In genomic region chr2:39476524-39476923, GRCh38 we compare ENCODE assay signal across 12 cellular contexts. TPM values are rescaled to one million over a fixed set of nuclear protein-coding genes. Genes with fewer than 3 reads are reported as not detected.
DNase-seq lines count a peak whose midpoint lies in the region; ATAC-seq and TF ChIP-seq lines count a peak whose summit lies in the region.
"Had no signal": no experiment of that assay in that cellular context is flagged by ENCODE, and none has a peak within 500 bp of the region (broad histone marks: within the 10 kb centered on the region; RNA-seq: fewer than 3 reads in every experiment).

No MANE protein-coding gene starts in this region.

- peak overlapping the region; percentile 33 for H3K27ac Mint-ChIP-seq in nephron progenitor cell
- no peak overlapping the region for H3K27ac Mint-ChIP-seq in activated CD8-positive, alpha-beta T cell treated with anti-CD3 and anti-CD28 coated beads for 36 hours

- H3K36me3 Mint-ChIP-seq in nephron progenitor cell (ENCODE audit: low read depth) = peaks cover 23% of the 10 kb centered on the region
- peaks cover 23% of the 10 kb centered on the region for H3K36me3 Mint-ChIP-seq in activated CD8-positive, alpha-beta T cell treated with anti-CD3 and anti-CD28 coated beads for 36 hours (ENCODE audit: low read depth)

- H3K27ac ChIP-seq in hepatocyte (no peak overlapping the region), right cardiac atrium (ENCODE audit: low read length) (no peak overlapping the region)
- H3K27ac ChIP-seq: foreskin keratinocyte, tibial nerve had no signal

- ATAC-seq in GM18873 (IDR thresholded peaks at IDR 0.05; ENCODE audit: low FRiP score, unreplicated experiment) = peak; percentile 63
- ATAC-seq in HG02571 (IDR thresholded peaks at IDR 0.05; ENCODE audit: unreplicated experiment) = peak; percentile 74
- ATAC-seq in HG03460 (IDR thresholded peaks at IDR 0.05; ENCODE audit: unreplicated experiment) = peak; percentile 85
- no peak for ATAC-seq in right cardiac atrium
- no peak for ATAC-seq in activated CD8-positive, alpha-beta T cell treated with anti-CD3 and anti-CD28 coated beads for 36 hours
- ATAC-seq: foreskin keratinocyte, Panc1 had no signal

- H3K79me2 ChIP-seq in hepatocyte = no peaks in the 10 kb centered on the region

- intact Hi-C loops in right cardiac atrium (cut with DNase I) = no loop called here
- intact Hi-C loops in activated CD8-positive, alpha-beta T cell treated with anti-CD3 and anti-CD28 coated beads for 36 hours (cut with micrococcal nuclease) = no loop called here

- DNase-seq in nephron progenitor cell (no peak), hepatocyte (ENCODE audit: low spot score) (no peak), right cardiac atrium (no peak)
- no peak for DNase-seq in activated CD8-positive, alpha-beta T cell treated with anti-CD3 and anti-CD28 coated beads for 36 hours
- DNase-seq in activated effector memory CD4-positive, alpha-beta T cell treated with anti-CD3 and anti-CD28 coated beads, Interleukin-2, amount 50 U/mL, for 16 hours = no peak
- DNase-seq: foreskin keratinocyte; stimulated activated CD4-positive, alpha-beta T cell treated with anti-CD3 and anti-CD28 coated beads, Interleukin-15, amount 100 ng/mL, for 24 hours had no signal

- H3K9me3 ChIP-seq in hepatocyte (ENCODE audit: low read depth) (no peaks in the 10 kb centered on the region), right cardiac atrium (ENCODE audit: control insufficient read depth, low read length) (no peaks in the 10 kb centered on the region)
- H3K9me3 ChIP-seq: tibial nerve had no signal

- WGBS in hepatocyte (ENCODE audit: low lambda C conversion rate, missing lambda C conversion rate) = 85% methylated on average over 4 of the region's 4 CpGs
- 83% methylated on average over 4 of the region's 4 CpGs for WGBS in right cardiac atrium

- H3K4me3 Mint-ChIP-seq in nephron progenitor cell = no peak overlapping the region
- H3K4me3 Mint-ChIP-seq in activated CD8-positive, alpha-beta T cell treated with anti-CD3 and anti-CD28 coated beads for 36 hours = no peak overlapping the region

- POLR2A ChIA-PET in activated CD8-positive, alpha-beta T cell treated with anti-CD3 and anti-CD28 coated beads for 36 hours (lab: Charles Lee) = no interaction called here

- H3K36me3 ChIP-seq in hepatocyte (replicated peaks; ENCODE audit: insufficient read depth, low read depth) = no peaks in the 10 kb centered on the region

- H3K27me3 ChIP-seq in hepatocyte (no peaks in the 10 kb centered on the region), right cardiac atrium (ENCODE audit: control insufficient read depth, insufficient read depth) (no peaks in the 10 kb centered on the region)
- H3K27me3 ChIP-seq: foreskin keratinocyte, tibial nerve had no signal

- TF ChIP-seq CTCF in nephron progenitor cell (IDR thresholded peaks at IDR 0.05) (no peak), hepatocyte (IDR thresholded peaks at IDR 0.05; ENCODE audit: poor library complexity) (no peak)
- TF ChIP-seq CTCF in activated CD8-positive, alpha-beta T cell treated with anti-CD3 and anti-CD28 coated beads for 36 hours (IDR thresholded peaks at IDR 0.05) = no peak

- H3K9me3 Mint-ChIP-seq in nephron progenitor cell = no peaks in the 10 kb centered on the region
- peaks cover 14% of the 10 kb centered on the region for H3K9me3 Mint-ChIP-seq in activated CD8-positive, alpha-beta T cell treated with anti-CD3 and anti-CD28 coated beads for 36 hours

- H2AFZ ChIP-seq in hepatocyte = no peak overlapping the region

- CTCF ChIA-PET in activated CD8-positive, alpha-beta T cell treated with anti-CD3 and anti-CD28 coated beads for 36 hours (lab: Charles Lee) = no interaction called here

- no peaks in the 10 kb centered on the region for H3K4me1 Mint-ChIP-seq in nephron progenitor cell
- H3K4me1 Mint-ChIP-seq in activated CD8-positive, alpha-beta T cell treated with anti-CD3 and anti-CD28 coated beads for 36 hours (ENCODE audit: low read depth) = peaks cover 10% of the 10 kb centered on the region

- no peak overlapping the region for H3K4me2 ChIP-seq in hepatocyte

- no peaks in the 10 kb centered on the region for H4K20me1 ChIP-seq in hepatocyte (ENCODE audit: insufficient read depth, poor library complexity, severe bottlenecking)

- no peaks in the 10 kb centered on the region for H3K27me3 Mint-ChIP-seq in nephron progenitor cell (ENCODE audit: low read depth, poor library complexity)
- no peaks in the 10 kb centered on the region for H3K27me3 Mint-ChIP-seq in activated CD8-positive, alpha-beta T cell treated with anti-CD3 and anti-CD28 coated beads for 36 hours

- no peak overlapping the region for H3K4me3 ChIP-seq in hepatocyte
- H3K4me3 ChIP-seq in right cardiac atrium (ENCODE audit: low read length) = no peak overlapping the region
- H3K4me3 ChIP-seq: tibial nerve had no signal

- H3K9me2 ChIP-seq in hepatocyte (replicated peaks; ENCODE audit: insufficient read depth) = no peaks in the 10 kb centered on the region

- H3K4me1 ChIP-seq in hepatocyte (ENCODE audit: insufficient read depth) (no peaks in the 10 kb centered on the region), right cardiac atrium (ENCODE audit: control insufficient read depth, insufficient read depth, low read length) (no peaks in the 10 kb centered on the region)
- H3K4me1 ChIP-seq: tibial nerve had no signal

RNA-seq across cellular contexts. Expression of gene MAP4K3, which starts 39.4 kb away (rescaled TPM):
- total RNA-seq in hepatocyte (65.1 and 72.1 TPM in 2 replicates), right cardiac atrium (10 to 100 TPM; 39.3 to 50.0 (median 43.5) TPM)
- polyA plus RNA-seq in hepatocyte (24.5 and 27.2 TPM in 2 replicates), right cardiac atrium (18.7 TPM)
- 10 to 100 TPM in 1 of 2 experiments, 1 to 10 TPM in 1; 6.5 to 12.5 TPM for total RNA-seq in activated CD8-positive, alpha-beta T cell treated with anti-CD3 and anti-CD28 coated beads for 36 hours

Comparison
In these comparisons a context has a peak if more than half of its experiments do, and no peak if none do; other contexts are left out.
1. ATAC-seq: peak in GM18873 (single experiment), HG02571 (single experiment) and HG03460 (single experiment); none in right cardiac atrium (0 of 2) and activated CD8-positive, alpha-beta T cell treated with anti-CD3 and anti-CD28 coated beads for 36 hours (single experiment).